34 cellular contexts compared by ENCODE assay signal in genomic region chr4:25575581-25575980, GRCh38.
"Had no signal": no experiment of that assay in that cellular context is flagged by ENCODE, and none has a peak within 500 bp of the region (broad histone marks: within the 10 kb centered on the region; RNA-seq: fewer than 3 reads in every experiment).

No MANE protein-coding gene starts in this region.

- H3K9me3 Mint-ChIP-seq: activated CD4-positive, alpha-beta memory T cell treated with anti-CD3 and anti-CD28 coated beads, Interleukin-2, amount 10 ng/mL, durations not matched to agents 7 days and 5 days; activated CD4-positive, alpha-beta T cell treated with anti-CD3 and anti-CD28 coated beads, Interleukin-2, amount 10 ng/mL, durations not matched to agents 7 days and 5 days; activated naive CD4-positive, alpha-beta T cell treated with anti-CD3 and anti-CD28 coated beads, Interleukin-2, amount 10 ng/mL, durations not matched to agents 7 days and 5 days; activated naive CD4-positive, alpha-beta T cell treated with anti-CD3 and anti-CD28 coated beads, Interleukin-2, amount 50 U/mL, for 72 hours; activated naive CD8-positive, alpha-beta T cell treated with anti-CD3 and anti-CD28 coated beads, Interleukin-2, amount 10 ng/mL, durations not matched to agents 7 days and 5 days; activated T-cell treated with anti-CD3 and anti-CD28 coated beads, Interleukin-2, amount 50 U/mL, for 24 hours; activated T-cell treated with anti-CD3 and anti-CD28 coated beads, Interleukin-2, amount 50 U/mL, for 72 hours; brain; effector memory CD8-positive, alpha-beta T cell; T-helper 1 cell treated with Interleukin-12 subunit alpha and Interleukin-12 subunit beta and Interleukin-4 antibody, amounts not matched to agents 30 μg/mL and 1 μg/mL, for 36 hours; T-helper 2 cell treated with Interferon-gamma antibody and Interleukin-4, amounts not matched to agents 5 μg/mL and 100 μg/mL, for 36 hours had no signal

- H3K4me1 Mint-ChIP-seq: activated CD4-positive, alpha-beta memory T cell treated with anti-CD3 and anti-CD28 coated beads, Interleukin-2, amount 10 ng/mL, durations not matched to agents 7 days and 5 days; activated CD4-positive, alpha-beta T cell treated with anti-CD3 and anti-CD28 coated beads for 36 hours; activated CD4-positive, alpha-beta T cell treated with anti-CD3 and anti-CD28 coated beads, Interleukin-2, amount 10 ng/mL, durations not matched to agents 7 days and 5 days; activated naive CD4-positive, alpha-beta T cell treated with anti-CD3 and anti-CD28 coated beads, Interleukin-2, amount 10 ng/mL, durations not matched to agents 7 days and 5 days; activated naive CD8-positive, alpha-beta T cell treated with anti-CD3 and anti-CD28 coated beads, Interleukin-2, amount 10 ng/mL, durations not matched to agents 7 days and 5 days had no signal

- H3K4me3 ChIP-seq: ascending aorta, breast epithelium, cardiac muscle cell, esophagus muscularis mucosa, gastrocnemius medialis, heart left ventricle had no signal

- H3K36me3 Mint-ChIP-seq: activated naive CD4-positive, alpha-beta T cell treated with anti-CD3 and anti-CD28 coated beads, Interleukin-2, amount 10 ng/mL, durations not matched to agents 7 days and 5 days; activated naive CD4-positive, alpha-beta T cell treated with anti-CD3 and anti-CD28 coated beads, Interleukin-2, amount 50 U/mL, for 72 hours; activated naive CD8-positive, alpha-beta T cell treated with anti-CD3 and anti-CD28 coated beads, Interleukin-2, amount 10 ng/mL, durations not matched to agents 7 days and 5 days; brain had no signal

- H3K27me3 ChIP-seq: ascending aorta, breast epithelium, cardiac muscle cell, esophagus muscularis mucosa, foreskin keratinocyte, gastrocnemius medialis, heart left ventricle had no signal

- H3K9me3 ChIP-seq: ascending aorta, breast epithelium, esophagus muscularis mucosa, gastrocnemius medialis, heart left ventricle had no signal

- H3K4me3 Mint-ChIP-seq: activated CD4-positive, alpha-beta memory T cell treated with anti-CD3 and anti-CD28 coated beads, Interleukin-2, amount 10 ng/mL, durations not matched to agents 7 days and 5 days; activated CD4-positive, alpha-beta T cell treated with anti-CD3 and anti-CD28 coated beads for 36 hours; activated CD4-positive, alpha-beta T cell treated with anti-CD3 and anti-CD28 coated beads, Interleukin-2, amount 10 ng/mL, durations not matched to agents 7 days and 5 days; activated naive CD4-positive, alpha-beta T cell treated with anti-CD3 and anti-CD28 coated beads, Interleukin-2, amount 10 ng/mL, durations not matched to agents 7 days and 5 days; activated naive CD8-positive, alpha-beta T cell treated with anti-CD3 and anti-CD28 coated beads, Interleukin-2, amount 10 ng/mL, durations not matched to agents 7 days and 5 days; activated T-cell treated with anti-CD3 and anti-CD28 coated beads, Interleukin-2, amount 50 U/mL, for 24 hours; activated T-cell treated with anti-CD3 and anti-CD28 coated beads, Interleukin-2, amount 50 U/mL, for 72 hours; brain; effector memory CD8-positive, alpha-beta T cell; T-helper 1 cell treated with Interleukin-12 subunit alpha and Interleukin-12 subunit beta and Interleukin-4 antibody, amounts not matched to agents 30 μg/mL and 1 μg/mL, for 36 hours; T-helper 2 cell treated with Interferon-gamma antibody and Interleukin-4, amounts not matched to agents 5 μg/mL and 100 μg/mL, for 36 hours had no signal

- DNase-seq: activated CD4-positive, alpha-beta memory T cell treated with anti-CD3 and anti-CD28 coated beads, Interleukin-2, amount 10 ng/mL, durations not matched to agents 7 days and 5 days; activated CD4-positive, alpha-beta T cell treated with anti-CD3 and anti-CD28 coated beads for 36 hours; activated CD4-positive, alpha-beta T cell treated with anti-CD3 and anti-CD28 coated beads, Interleukin-2, amount 10 ng/mL, durations not matched to agents 7 days and 5 days; activated CD4-positive, alpha-beta T cell treated with anti-CD3 and anti-CD28 coated beads, Interleukin-2, amount 50 U/mL, for 4 hours; activated CD4-positive, CD25-positive, alpha-beta regulatory T cell; activated CD4-positive, CD25-positive, alpha-beta regulatory T cell treated with anti-CD3 and anti-CD28 coated beads, Interleukin-2, amount 50 U/mL, for 72 hours; activated CD8-positive, alpha-beta memory T cell treated with anti-CD3 and anti-CD28 coated beads, Interleukin-2, amount 50 U/mL, for 48 hours; activated gamma-delta T cell; activated naive CD4-positive, alpha-beta T cell; activated naive CD4-positive, alpha-beta T cell treated with anti-CD3 and anti-CD28 coated beads, Interleukin-2, amount 10 ng/mL, durations not matched to agents 7 days and 5 days; activated naive CD8-positive, alpha-beta T cell treated with anti-CD3 and anti-CD28 coated beads, Interleukin-2, amount 10 ng/mL, durations not matched to agents 7 days and 5 days; activated T-cell treated with anti-CD3 and anti-CD28 coated beads for 4 hours; activated T-cell treated with anti-CD3 and anti-CD28 coated beads, Interleukin-2, amount 50 U/mL, for 24 hours; activated T-cell treated with anti-CD3 and anti-CD28 coated beads, Interleukin-2, amount 50 U/mL, for 72 hours; central memory CD4-positive, alpha-beta T cell; cortex of kidney; dermis blood vessel endothelial cell; effector CD4-positive, alpha-beta T cell; effector memory CD8-positive, alpha-beta T cell; erythroblast; foreskin keratinocyte; gastrocnemius medialis; glutamatergic neuron; heart left ventricle; T1000; WERI-Rb-1 had no signal

- ATAC-seq: activated CD4-positive, alpha-beta T cell treated with anti-CD3 and anti-CD28 coated beads for 36 hours; activated naive CD4-positive, alpha-beta T cell treated with anti-CD3 and anti-CD28 coated beads, Interleukin-2, amount 50 U/mL, for 72 hours; activated T-cell treated with anti-CD3 and anti-CD28 coated beads, Interleukin-2, amount 50 U/mL, for 72 hours; effector memory CD8-positive, alpha-beta T cell; foreskin keratinocyte; gastrocnemius medialis; heart left ventricle had no signal

- H3K36me3 ChIP-seq: ascending aorta, breast epithelium, cardiac muscle cell, esophagus muscularis mucosa, gastrocnemius medialis, heart left ventricle, WERI-Rb-1 had no signal

- H3K4me1 ChIP-seq: ascending aorta, breast epithelium, esophagus muscularis mucosa, foreskin keratinocyte, gastrocnemius medialis, heart left ventricle had no signal

- H3K27ac ChIP-seq: ascending aorta, breast epithelium, cardiac muscle cell, esophagus muscularis mucosa, foreskin keratinocyte, gastrocnemius medialis, heart left ventricle, WERI-Rb-1 had no signal

- H3K27me3 Mint-ChIP-seq: activated CD4-positive, alpha-beta T cell treated with anti-CD3 and anti-CD28 coated beads, Interleukin-2, amount 10 ng/mL, durations not matched to agents 7 days and 5 days; activated naive CD4-positive, alpha-beta T cell treated with anti-CD3 and anti-CD28 coated beads, Interleukin-2, amount 10 ng/mL, durations not matched to agents 7 days and 5 days; activated naive CD8-positive, alpha-beta T cell treated with anti-CD3 and anti-CD28 coated beads, Interleukin-2, amount 10 ng/mL, durations not matched to agents 7 days and 5 days; activated T-cell treated with anti-CD3 and anti-CD28 coated beads, Interleukin-2, amount 50 U/mL, for 24 hours had no signal

- H3K27ac Mint-ChIP-seq: activated CD4-positive, alpha-beta memory T cell treated with anti-CD3 and anti-CD28 coated beads, Interleukin-2, amount 10 ng/mL, durations not matched to agents 7 days and 5 days; activated CD4-positive, alpha-beta T cell treated with anti-CD3 and anti-CD28 coated beads for 36 hours; activated CD4-positive, alpha-beta T cell treated with anti-CD3 and anti-CD28 coated beads, Interleukin-2, amount 10 ng/mL, durations not matched to agents 7 days and 5 days; activated naive CD4-positive, alpha-beta T cell treated with anti-CD3 and anti-CD28 coated beads, Interleukin-2, amount 10 ng/mL, durations not matched to agents 7 days and 5 days; activated naive CD4-positive, alpha-beta T cell treated with anti-CD3 and anti-CD28 coated beads, Interleukin-2, amount 50 U/mL, for 72 hours; activated naive CD8-positive, alpha-beta T cell treated with anti-CD3 and anti-CD28 coated beads, Interleukin-2, amount 10 ng/mL, durations not matched to agents 7 days and 5 days; activated T-cell treated with anti-CD3 and anti-CD28 coated beads, Interleukin-2, amount 50 U/mL, for 24 hours; activated T-cell treated with anti-CD3 and anti-CD28 coated beads, Interleukin-2, amount 50 U/mL, for 72 hours; effector memory CD8-positive, alpha-beta T cell; T-helper 1 cell treated with Interleukin-12 subunit alpha and Interleukin-12 subunit beta and Interleukin-4 antibody, amounts not matched to agents 30 μg/mL and 1 μg/mL, for 36 hours; T-helper 2 cell treated with Interferon-gamma antibody and Interleukin-4, amounts not matched to agents 5 μg/mL and 100 μg/mL, for 36 hours had no signal
